In the genomic region with DNA sequence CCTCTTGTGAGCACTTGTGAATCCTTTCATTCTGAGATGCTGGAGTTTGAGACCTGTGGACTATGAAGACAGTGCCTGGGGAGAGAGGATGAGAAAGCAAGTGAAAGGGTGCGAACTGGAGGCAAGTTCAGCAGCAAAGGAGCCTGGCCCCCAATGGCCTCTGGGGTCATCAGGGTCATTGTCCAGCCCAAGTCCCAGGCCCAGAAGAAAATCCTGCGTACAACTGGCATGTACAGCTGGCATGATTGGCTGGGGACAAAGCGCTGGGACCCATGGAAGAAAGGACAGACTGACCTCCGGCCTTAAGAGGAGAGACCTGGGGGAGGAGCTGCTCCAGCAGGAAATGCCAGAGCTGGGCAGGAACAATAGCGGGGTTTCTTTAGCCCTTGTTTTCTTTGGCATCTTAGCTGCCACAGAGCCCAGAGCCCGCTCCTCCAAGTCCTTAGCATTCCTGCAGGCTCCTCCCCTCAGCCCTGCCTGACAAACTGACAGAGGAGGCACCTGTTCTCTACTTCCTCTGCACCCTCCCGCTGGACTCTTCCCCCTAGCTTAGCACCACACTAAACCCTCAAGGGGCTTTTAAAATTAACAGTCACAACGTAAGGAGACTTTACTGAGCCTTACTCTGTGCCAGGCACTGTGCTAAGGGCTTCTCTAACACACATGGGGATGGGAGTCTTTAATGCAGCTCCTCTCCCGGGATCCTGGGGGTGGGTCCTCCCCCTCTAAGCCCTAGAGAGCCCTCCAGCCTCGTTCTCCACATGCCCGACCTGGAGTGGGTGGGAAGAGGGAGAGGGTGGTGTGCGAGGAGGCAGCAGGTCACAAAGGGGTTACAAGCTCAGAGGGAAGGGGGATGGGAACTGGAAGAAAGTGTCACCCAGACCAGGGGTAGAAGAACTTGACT, we compare ENCODE assay signal across 9 cellular contexts. TPM values are rescaled to one million over a fixed set of nuclear protein-coding genes. Genes with fewer than 3 reads are reported as not detected.
A peak's percentile ranks its signal among the peaks of the same experiment; 100 is the strongest.
DNase-seq lines count a peak whose midpoint lies in the region; ATAC-seq and TF ChIP-seq lines count a peak whose summit lies in the region.
"Had no signal": no experiment of that assay in that cellular context is flagged by ENCODE, and none has a peak within 500 bp of the region (broad histone marks: within the 10 kb centered on the region; RNA-seq: fewer than 3 reads in every experiment).

No MANE protein-coding gene starts in this region.

- H3K36me3 ChIP-seq in Caco-2 (ENCODE audit: control insufficient read depth, insufficient read depth, low read length) = no peaks in the 10 kb centered on the region
- H3K36me3 ChIP-seq: gastrocnemius medialis had no signal

- CTCF ChIA-PET in Caco-2 (lab: Charles Lee) = interaction anchor here (1.0 to 1.2 kb wide), 2 partner anchors 8 to 22 kb away, joined by 3 to 16 read pairs; no protein-coding TSS in a partner anchor

- intact Hi-C loops in right cardiac atrium (cut with DNase I) (loop anchor here in 3 of 4 donors (10.0 kb wide), 3 partner anchors 85 to 215 kb away; no protein-coding TSS in a partner anchor), Right ventricle myocardium inferior (cut with DNase I) (loop anchor here (10.0 kb wide), 1 partner anchor 185 kb away; no protein-coding TSS in a partner anchor), Caco-2 (cut with micrococcal nuclease; ENCODE audit: unreplicated experiment) (no loop called here)

- no peak overlapping the region for H3K27ac Mint-ChIP-seq in Caco-2 (ENCODE audit: unreplicated experiment)

- H3K4me3 Mint-ChIP-seq in Caco-2 (ENCODE audit: unreplicated experiment) = no peak overlapping the region

- 47% methylated on average over 12 of the region's 12 CpGs for WGBS in right cardiac atrium

- DNase-seq in right cardiac atrium (peak in 2 of 3 donors; percentile 68 to 69), Right ventricle myocardium inferior (ENCODE audit: missing footprints) (no peak), SW480 (ENCODE audit: low spot score) (peak; percentile 85), kidney glomerular epithelial cell (lab: John Stamatoyannopoulos, UW) (peak; percentile 63), NCI-H128 (lab: John Stamatoyannopoulos, UW; ENCODE audit: unreplicated experiment) (no peak), CD1c-positive myeloid dendritic cell (ENCODE audit: extremely low spot score) (no peak), Caco-2 (no peak), NCI-H2171 (lab: John Stamatoyannopoulos, UW) (no peak)
- DNase-seq: gastrocnemius medialis had no signal

- H3K9me3 ChIP-seq in right cardiac atrium (ENCODE audit: control insufficient read depth, low read length) = no peaks in the 10 kb centered on the region
- no peaks in the 10 kb centered on the region for H3K9me3 ChIP-seq in Caco-2
- H3K9me3 ChIP-seq: gastrocnemius medialis had no signal

- H3K4me1 ChIP-seq in right cardiac atrium (ENCODE audit: control insufficient read depth, insufficient read depth, low read length) (no peaks in the 10 kb centered on the region), Caco-2 (peaks cover 18% of the 10 kb centered on the region)
- H3K4me1 ChIP-seq: gastrocnemius medialis had no signal

- H3K36me3 Mint-ChIP-seq in Caco-2 (ENCODE audit: insufficient read depth, unreplicated experiment) = no peaks in the 10 kb centered on the region

- TF ChIP-seq CTCF in Caco-2 (IDR thresholded peaks at IDR 0.05; ENCODE audit: insufficient read depth in 1 of 2, low read depth in 1 of 2, low read length in 1 of 2, severe bottlenecking in 1 of 2, unreplicated experiment in 1 of 2) = no peak

- POLR2A ChIA-PET in Caco-2 (lab: Charles Lee) = no interaction called here

- H3K27me3 Mint-ChIP-seq in Caco-2 (ENCODE audit: insufficient read depth, unreplicated experiment) = no peaks in the 10 kb centered on the region

- ATAC-seq in right cardiac atrium (peak; percentile 26 to 60), Right ventricle myocardium inferior (no peak)
- ATAC-seq: gastrocnemius medialis had no signal

- H3K27me3 ChIP-seq in right cardiac atrium (ENCODE audit: control insufficient read depth, insufficient read depth) (no peaks in the 10 kb centered on the region), Caco-2 (replicated peaks; ENCODE audit: control insufficient read depth, insufficient read depth, low read length) (no peaks in the 10 kb centered on the region)

- H3K9me3 Mint-ChIP-seq in Caco-2 (ENCODE audit: unreplicated experiment) = no peaks in the 10 kb centered on the region

- H3K4me1 Mint-ChIP-seq in Caco-2 (ENCODE audit: low read depth, unreplicated experiment) = peaks cover 7% of the 10 kb centered on the region

- H3K27ac ChIP-seq in right cardiac atrium (ENCODE audit: low read length) = no peak overlapping the region
- H3K27ac ChIP-seq: gastrocnemius medialis had no signal

- BruUV-seq in Caco-2 (replicated peaks; lab: Mats Ljungman, UMichigan) = no TSS peak

- no peak overlapping the region for H3K4me3 ChIP-seq in right cardiac atrium (ENCODE audit: low read length)
- H3K4me3 ChIP-seq in Caco-2 (ENCODE audit: low read depth, low read length) = no peak overlapping the region
- H3K4me3 ChIP-seq: gastrocnemius medialis had no signal

RNA-seq across cellular contexts. Expression of gene AQP5, which starts 1.9 kb away (rescaled TPM):
- total RNA-seq in right cardiac atrium (1 to 10 TPM; 2.0 to 7.0 (median 2.8) TPM), Right ventricle myocardium inferior (0.81 TPM), Caco-2 (2022) (not detected in 2 replicates)
- polyA plus RNA-seq in right cardiac atrium = 6.7 TPM
- total RNA-seq: gastrocnemius medialis had no signal

RNA-seq across cellular contexts. Expression of gene AQP2, which starts 9.3 kb away (rescaled TPM):
- total RNA-seq in right cardiac atrium = 1 to 10 TPM in 1 of 4 donors, under 1 TPM in 3; 0.17 to 1.1 (median 0.52) TPM
- polyA plus RNA-seq in right cardiac atrium = 0.77 TPM
- not detected for total RNA-seq in Right ventricle myocardium inferior
- total RNA-seq in Caco-2 (2022) = not detected in 2 replicates
- total RNA-seq: gastrocnemius medialis had no signal

RNA-seq across cellular contexts. Expression of gene AQP6, which starts 12.9 kb away (rescaled TPM):
- under 1 TPM in 3 of 4 donors, not detected in 1; 0.15 to 0.25 (median 0.17) TPM for total RNA-seq in right cardiac atrium
- 0.32 TPM for polyA plus RNA-seq in right cardiac atrium
- total RNA-seq in Right ventricle myocardium inferior = not detected
- not detected in 2 replicates for total RNA-seq in Caco-2 (2022)
- total RNA-seq: gastrocnemius medialis had no signal

RNA-seq across cellular contexts. Expression of gene FAIM2, which starts 56.1 kb away (rescaled TPM):
- 10 to 100 TPM; 10.4 to 31.1 (median 17.4) TPM for total RNA-seq in right cardiac atrium
- polyA plus RNA-seq in right cardiac atrium = 37.4 TPM
- total RNA-seq in Right ventricle myocardium inferior = 20.5 TPM
- total RNA-seq in Caco-2 (2022) = 0.07 and 0.09 TPM in 2 replicates

Comparison
In these comparisons a context has a peak if more than half of its experiments do, and no peak if none do; other contexts are left out.
1. DNase-seq: peak in right cardiac atrium (2 of 3), SW480 (single experiment) and kidney glomerular epithelial cell (single experiment); none in Right ventricle myocardium inferior (single experiment), NCI-H128 (single experiment), CD1c-positive myeloid dendritic cell (single experiment), Caco-2 (0 of 2) and NCI-H2171 (single experiment).